ENCODE assay signal across 14 cellular contexts in the genomic region with DNA sequence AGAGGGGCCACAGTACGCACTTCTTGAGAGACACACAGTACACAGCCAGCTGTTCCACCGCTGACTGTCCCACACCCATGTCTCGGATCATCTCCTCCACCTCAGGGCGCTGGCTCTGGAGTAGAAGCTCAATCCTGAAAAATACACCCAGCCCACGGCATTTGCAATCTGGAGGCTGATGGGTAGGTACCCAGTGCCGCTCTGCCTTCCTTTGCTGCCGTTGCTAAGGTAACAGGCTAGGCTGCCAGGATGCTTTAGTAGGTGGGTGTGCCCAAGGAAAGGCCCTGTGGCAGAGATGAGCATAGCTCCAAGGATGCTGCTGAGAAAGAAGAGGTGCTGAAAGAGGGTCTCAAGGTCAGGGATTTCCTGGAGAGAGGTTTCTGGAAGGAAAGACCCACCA. TPM values are rescaled to one million over a fixed set of nuclear protein-coding genes. Genes with fewer than 3 reads are reported as not detected.
"Had no signal": no experiment of that assay in that cellular context is flagged by ENCODE, and none has a peak within 500 bp of the region (broad histone marks: within the 10 kb centered on the region; RNA-seq: fewer than 3 reads in every experiment).

No MANE protein-coding gene starts in this region.

- H3K4me3 ChIP-seq: cardiac muscle cell, esophagus squamous epithelium, sigmoid colon, thyroid gland had no signal

- H3K9me3 ChIP-seq: esophagus squamous epithelium, sigmoid colon, thyroid gland had no signal

- H3K27ac ChIP-seq: cardiac muscle cell, esophagus squamous epithelium, sigmoid colon, thyroid gland had no signal

- H3K36me3 ChIP-seq: cardiac muscle cell, sigmoid colon, thyroid gland had no signal

- H3K27me3 ChIP-seq: cardiac muscle cell, esophagus squamous epithelium, sigmoid colon, thyroid gland had no signal

- DNase-seq: activated CD4-positive, alpha-beta T cell treated with anti-CD3 and anti-CD28 coated beads, Interleukin-2, amount 50 U/mL, for 1 hour; activated CD8-positive, alpha-beta memory T cell treated with anti-CD3 and anti-CD28 coated beads for 24 hours; activated gamma-delta T cell treated with Interleukin-2 at 50 U/mL for 16 hours; activated naive CD8-positive, alpha-beta T cell treated with anti-CD3 and anti-CD28 coated beads, Interleukin-2, amount 10 ng/mL, durations not matched to agents 7 days and 5 days; esophagus squamous epithelium; naive thymus-derived CD8-positive, alpha-beta T cell; sigmoid colon; stimulated activated CD4-positive, alpha-beta T cell treated with anti-CD3 and anti-CD28 coated beads, Interleukin-1b, Interleukin-23, amount 100 ng/mL, for 48 hours had no signal

RNA-seq across cellular contexts. Expression of gene CAMKV, which starts 27.9 kb away (rescaled TPM):
- total RNA-seq: activated naive CD8-positive, alpha-beta T cell treated with anti-CD3 and anti-CD28 coated beads, Interleukin-2, amount 10 ng/mL, durations not matched to agents 7 days and 5 days; fibroblast of villous mesenchyme; kidney epithelial cell; liver; naive thymus-derived CD8-positive, alpha-beta T cell; osteocyte; sigmoid colon; thyroid gland had no signal

RNA-seq across cellular contexts. Expression of gene INKA1, which starts 38.7 kb away (rescaled TPM):
- total RNA-seq: kidney epithelial cell had no signal

RNA-seq across cellular contexts. Expression of gene CDHR4, which starts 42.1 kb away (rescaled TPM):
- total RNA-seq: cardiac muscle cell; esophagus squamous epithelium; fibroblast of villous mesenchyme; kidney epithelial cell; liver; naive thymus-derived CD8-positive, alpha-beta T cell; osteocyte; thyroid gland had no signal
